9 cellular contexts compared by ENCODE assay signal in genomic region chr17:50290074-50290702, GRCh38. TPM values are rescaled to one million over a fixed set of nuclear protein-coding genes. Genes with fewer than 3 reads are reported as not detected.
DNase-seq lines count a peak whose midpoint lies in the region; ATAC-seq, FAIRE-seq and TF ChIP-seq lines count a peak whose summit lies in the region.
"Had no signal": no experiment of that assay in that cellular context is flagged by ENCODE, and none has a peak within 500 bp of the region (broad histone marks: within the 10 kb centered on the region; RNA-seq: fewer than 3 reads in every experiment).

No MANE protein-coding gene starts in this region.

- H3K79me2 ChIP-seq in HepG2 (ENCODE audit: insufficient read depth, low read length) = no peaks in the 10 kb centered on the region

- TF ChIP-seq CTCF in MCF 10A (IDR thresholded peaks at IDR 0.05; ENCODE audit: unreplicated experiment) (no peak), HepG2 (CRISPR knock-in tag; IDR thresholded peaks at IDR 0.05) (no peak), suprapubic skin (IDR thresholded peaks at IDR 0.05) (no peak)

- H3K27me3 ChIP-seq in HepG2 (ENCODE audit: control insufficient read depth in 1 of 2, insufficient read depth in 2 of 2, low read length in 2 of 2) = peaks cover 2 to 14% of the 10 kb centered on the region in 2 experiments; a peak in 3 of 5 replicates
- H3K27me3 ChIP-seq in suprapubic skin = no peaks in the 10 kb centered on the region

- BruUV-seq in MCF 10A (replicated peaks; lab: Mats Ljungman, UMichigan) (no TSS peak), HepG2 (replicated peaks; lab: Mats Ljungman, UMichigan) (no TSS peak)

- CTCF ChIA-PET in MCF 10A (lab: Yijun Ruan, JAX) = interaction anchor here (0.6 to 13.0 kb wide), 10 partner anchors 7 to 232 kb away, joined by 3 to 198 read pairs (median 6); partner anchors contain the start of genes COL1A1 and TMEM92
- CTCF ChIA-PET in HepG2 (lab: Yijun Ruan, JAX; ENCODE audit: low intra/inter-chr PET ratio, low total read pairs) = interaction anchor here (1.3 kb wide), 1 partner anchor 90 kb away, joined by 3 read pairs; no protein-coding TSS in a partner anchor

- no peak overlapping the region for H3K27ac ChIP-seq in HepG2 (ENCODE audit: extremely low read length, insufficient read depth, low read length)
- H3K27ac ChIP-seq in suprapubic skin = peak overlapping the region; percentile 80

- H3K9ac ChIP-seq in HepG2 (ENCODE audit: insufficient read depth, low read depth, low read length) = no peak overlapping the region

- intact Hi-C loops in MCF 10A (cut with micrococcal nuclease) = no loop called here
- intact Hi-C loops in HepG2 (cut with micrococcal nuclease; ENCODE audit: unreplicated experiment) = no loop called here

- ATAC-seq in HepG2 = peak; percentile 59; the same call in 2 of the 3 replicates
- no peak for ATAC-seq in HG02884 (IDR thresholded peaks at IDR 0.05; ENCODE audit: unreplicated experiment)

- no peak for TF ChIP-seq RAD21 in HepG2 (CRISPR knock-in tag; IDR thresholded peaks at IDR 0.05)

- TF ChIP-seq EP300 in HepG2 (IDR thresholded peaks at IDR 0.05; ENCODE audit: low read depth in 2 of 2, low read length in 2 of 2) = no peak
- TF ChIP-seq EP300 in HepG2 (CRISPR knock-in tag; IDR thresholded peaks at IDR 0.05; ENCODE audit: borderline replicate concordance) = no peak
- TF ChIP-seq EP300 in suprapubic skin (IDR thresholded peaks at IDR 0.05) = no peak

- no peaks in the 10 kb centered on the region for H3K27me3 Mint-ChIP-seq in MCF 10A (ENCODE audit: insufficient read depth, unreplicated experiment)

- no peak for TF ChIP-seq POLR2A in HepG2 (IDR thresholded peaks at IDR 0.05; ENCODE audit: insufficient read depth in 1 of 2, low read depth in 2 of 2, low read length in 2 of 2)
- no peak for TF ChIP-seq POLR2A in suprapubic skin (IDR thresholded peaks at IDR 0.05)

- peaks cover 6% of the 10 kb centered on the region for H3K36me3 Mint-ChIP-seq in MCF 10A (ENCODE audit: insufficient read depth, unreplicated experiment)

- H3K4me3 Mint-ChIP-seq in MCF 10A (ENCODE audit: unreplicated experiment) = peak overlapping the region; percentile 72

- no peak for FAIRE-seq in HepG2 (lab: Jason Lieb, UNC)

- peaks cover 28% of the 10 kb centered on the region for H3K4me1 Mint-ChIP-seq in MCF 10A (ENCODE audit: insufficient read depth, unreplicated experiment)

- H4K20me1 ChIP-seq in HepG2 (ENCODE audit: insufficient read depth, low read length) = no peaks in the 10 kb centered on the region

- H3K9me3 ChIP-seq in HepG2 (ENCODE audit: low read length) = no peaks in the 10 kb centered on the region
- H3K9me3 ChIP-seq in suprapubic skin = no peaks in the 10 kb centered on the region

- no peak overlapping the region for H3K4me2 ChIP-seq in HepG2 (ENCODE audit: low read depth, low read length)

- H3K4me3 ChIP-seq in HepG2 (replicated peaks in 1 of 3; ENCODE audit: insufficient read depth in 1 of 3, low read depth in 2 of 3, low read length in 3 of 3) (no peak overlapping the region), suprapubic skin (peak overlapping the region; percentile 10)

- peak overlapping the region; percentile 89 for H3K27ac Mint-ChIP-seq in MCF 10A (ENCODE audit: low read depth, unreplicated experiment)

- in situ Hi-C loops in HepG2 (cut with HindIII; ENCODE audit: extremely low pct_ligation_motif_present, low pct_unique_long_range_greater_than_20kb) = no loop called here

- no peak overlapping the region for H2AFZ ChIP-seq in HepG2 (ENCODE audit: low read length)

- H3K4me1 ChIP-seq in HepG2 (ENCODE audit: insufficient read depth, low read length) (peaks cover 10% of the 10 kb centered on the region; the same call in 1 of the 2 replicates), suprapubic skin (peaks cover 25% of the 10 kb centered on the region)

- H3K36me3 ChIP-seq in HepG2 (replicated peaks in 1 of 2; ENCODE audit: control insufficient read depth in 1 of 2, insufficient read depth in 2 of 2, low read length in 2 of 2) (no peaks in the 10 kb centered on the region), suprapubic skin (no peaks in the 10 kb centered on the region)

- POLR2A ChIA-PET in MCF 10A (lab: Yijun Ruan, JAX) (interaction anchor here (0.6 to 2.0 kb wide), 8 partner anchors 13 to 113 kb away, joined by 3 to 11 read pairs (median 4); partner anchors contain the start of genes COL1A1, TMEM92 and XYLT2), HepG2 (lab: Yijun Ruan, JAX) (no interaction called here)

- DNase-seq in ELF-1 (ENCODE audit: low read depth, low spot score) = peak; percentile 37
- DNase-seq in NCI-H460 (ENCODE audit: extremely low read depth, low read depth) = peak; percentile 69
- peak; percentile 98 for DNase-seq in MCF 10A (ENCODE audit: unreplicated experiment)
- no peak for DNase-seq in HepG2 (ENCODE audit: low spot score)
- peak; percentile 88 to 94 for DNase-seq in suprapubic skin (ENCODE audit: low spot score in 2 of 2)
- no peak for DNase-seq in NCI-H82 treated with DMSO at 0.1 percent for 48 hours (lab: John Stamatoyannopoulos, UW; ENCODE audit: unreplicated experiment)
- DNase-seq in NAMALWA (ENCODE audit: low spot score) = no peak

- WGBS in HepG2 (ENCODE audit: low lambda C conversion rate) = 6% methylated on average over 6 of the region's 8 CpGs
- WGBS in suprapubic skin = 47% methylated on average over 8 of the region's 8 CpGs

- no peaks in the 10 kb centered on the region for H3K9me3 Mint-ChIP-seq in MCF 10A (ENCODE audit: unreplicated experiment)

RNA-seq across cellular contexts. Expression of gene TMEM92, which starts 15.9 kb away (rescaled TPM):
- 0.52 and 1.4 TPM in 2 replicates for total RNA-seq in NCI-H460 (2014; rRNA removed; shearing (Covaris generic))
- 0.11 and 0.14 TPM in 2 replicates for polyA plus RNA-seq in NCI-H460 (2014; cell fraction: nucleus; rRNA removed)
- total RNA-seq in MCF 10A (2022) (1.1 and 1.5 TPM in 2 replicates), HepG2 (2016; rRNA removed; fragmentation: Illumina TruSeq; extraction: Trizol) (not detected in 2 replicates), suprapubic skin (1 to 10 TPM in 1 of 4 donors, not detected in 3; 1.3 TPM)
- not detected in 2 replicates for total RNA-seq in HepG2 (2016; cell fraction: cytosol; rRNA removed; fragmentation: Illumina TruSeq; extraction: Trizol; ENCODE audit: low read depth)
- not detected in 2 replicates for total RNA-seq in HepG2 (2016; cell fraction: insoluble cytoplasmic fraction; rRNA removed; fragmentation: Illumina TruSeq; extraction: Trizol)
- total RNA-seq in HepG2 (2016; cell fraction: membrane; rRNA removed; fragmentation: Illumina TruSeq; extraction: Trizol) = 0.14 TPM in 1 of 2 replicates, not detected in the other
- total RNA-seq in HepG2 (2016; cell fraction: nucleus; rRNA removed; fragmentation: Illumina TruSeq; extraction: Trizol) = not detected in 2 replicates
- 0.07 and 0.10 TPM in 2 replicates for polyA plus RNA-seq in HepG2 (2011; rRNA removed)
- polyA plus RNA-seq in HepG2 (2011; cell fraction: cytosol; rRNA removed) = 0.25 and 0.47 TPM in 2 replicates
- 0.07 and 0.08 TPM in 2 replicates for polyA plus RNA-seq in HepG2 (2011; cell fraction: nucleus; rRNA removed)
- polyA plus RNA-seq in HepG2 (2012) = 0.11 and 0.31 TPM in 2 replicates
- polyA plus RNA-seq in HepG2 (2016; cell fraction: cytosol; fragmentation: Illumina TruSeq; extraction: Trizol; ENCODE audit: low read depth) = 0.05 and 0.06 TPM in 2 replicates
- polyA plus RNA-seq in HepG2 (2016; cell fraction: insoluble cytoplasmic fraction; fragmentation: Illumina TruSeq; extraction: Trizol; ENCODE audit: low read depth) = not detected in 2 replicates
- 0.23 TPM in 1 of 2 replicates, not detected in the other for polyA plus RNA-seq in HepG2 (2016; cell fraction: membrane; fragmentation: Illumina TruSeq; extraction: Trizol; ENCODE audit: low read depth)
- polyA plus RNA-seq in HepG2 (2016; cell fraction: nucleus; fragmentation: Illumina TruSeq; extraction: Trizol; ENCODE audit: insufficient read depth, low read depth) = not detected in 2 replicates
- 0.32 and 15.1 TPM in 2 replicates for polyA minus RNA-seq in HepG2 (2011; rRNA and poly(A)+ RNA removed; ENCODE audit: low replicate concordance)
- not detected in 2 replicates for polyA minus RNA-seq in HepG2 (2011; cell fraction: cytosol; rRNA and poly(A)+ RNA removed)
- polyA minus RNA-seq in HepG2 (2011; cell fraction: nucleus; rRNA and poly(A)+ RNA removed) = not detected in 2 replicates
- polyA plus RNA-seq: neural cell had no signal

RNA-seq across cellular contexts. Expression of gene XYLT2, which starts 55.7 kb away (rescaled TPM):
- total RNA-seq in NCI-H460 (2014; rRNA removed; shearing (Covaris generic)) = 19.6 and 21.0 TPM in 2 replicates
- polyA plus RNA-seq in NCI-H460 (2014; cell fraction: nucleus; rRNA removed) = 44.1 and 48.0 TPM in 2 replicates
- total RNA-seq in MCF 10A (2022) (9.6 and 14.0 TPM in 2 replicates), HepG2 (2016; rRNA removed; fragmentation: Illumina TruSeq; extraction: Trizol) (7.5 and 22.1 TPM in 2 replicates), suprapubic skin (10 to 100 TPM; 36.9 to 61.3 (median 45.5) TPM)
- total RNA-seq in HepG2 (2016; cell fraction: cytosol; rRNA removed; fragmentation: Illumina TruSeq; extraction: Trizol; ENCODE audit: low read depth) = 10.5 and 11.7 TPM in 2 replicates
- total RNA-seq in HepG2 (2016; cell fraction: insoluble cytoplasmic fraction; rRNA removed; fragmentation: Illumina TruSeq; extraction: Trizol) = 6.2 and 23.3 TPM in 2 replicates
- total RNA-seq in HepG2 (2016; cell fraction: membrane; rRNA removed; fragmentation: Illumina TruSeq; extraction: Trizol) = 9.8 and 10.1 TPM in 2 replicates
- 20.2 and 23.1 TPM in 2 replicates for total RNA-seq in HepG2 (2016; cell fraction: nucleus; rRNA removed; fragmentation: Illumina TruSeq; extraction: Trizol)
- 17.0 and 22.7 TPM in 2 replicates for polyA plus RNA-seq in HepG2 (2011; rRNA removed)
- 9.6 and 15.4 TPM in 2 replicates for polyA plus RNA-seq in HepG2 (2011; cell fraction: cytosol; rRNA removed)
- polyA plus RNA-seq in HepG2 (2011; cell fraction: nucleus; rRNA removed) = 39.0 and 41.1 TPM in 2 replicates
- 13.3 and 17.4 TPM in 2 replicates for polyA plus RNA-seq in HepG2 (2012)
- 1.4 and 1.5 TPM in 2 replicates for polyA plus RNA-seq in HepG2 (2016; cell fraction: cytosol; fragmentation: Illumina TruSeq; extraction: Trizol; ENCODE audit: low read depth)
- polyA plus RNA-seq in HepG2 (2016; cell fraction: insoluble cytoplasmic fraction; fragmentation: Illumina TruSeq; extraction: Trizol; ENCODE audit: low read depth) = 4.9 and 6.1 TPM in 2 replicates
- 2.1 and 2.5 TPM in 2 replicates for polyA plus RNA-seq in HepG2 (2016; cell fraction: membrane; fragmentation: Illumina TruSeq; extraction: Trizol; ENCODE audit: low read depth)
- 37.4 and 38.2 TPM in 2 replicates for polyA plus RNA-seq in HepG2 (2016; cell fraction: nucleus; fragmentation: Illumina TruSeq; extraction: Trizol; ENCODE audit: insufficient read depth, low read depth)
- 34.0 and 72.4 TPM in 2 replicates for polyA minus RNA-seq in HepG2 (2011; rRNA and poly(A)+ RNA removed; ENCODE audit: low replicate concordance)
- 22.9 and 27.6 TPM in 2 replicates for polyA minus RNA-seq in HepG2 (2011; cell fraction: cytosol; rRNA and poly(A)+ RNA removed)
- polyA minus RNA-seq in HepG2 (2011; cell fraction: nucleus; rRNA and poly(A)+ RNA removed) = 14.0 and 16.7 TPM in 2 replicates

Comparison
In these comparisons a context has a peak if more than half of its experiments do, and no peak if none do; other contexts are left out.
1. DNase-seq: peak in ELF-1 (single experiment), NCI-H460 (single experiment), MCF 10A (single experiment) and suprapubic skin (2 of 2); none in HepG2 (single experiment), NCI-H82 treated with DMSO at 0.1 percent for 48 hours (single experiment) and NAMALWA (single experiment).